9 cellular contexts compared by ENCODE assay signal in the genomic region with DNA sequence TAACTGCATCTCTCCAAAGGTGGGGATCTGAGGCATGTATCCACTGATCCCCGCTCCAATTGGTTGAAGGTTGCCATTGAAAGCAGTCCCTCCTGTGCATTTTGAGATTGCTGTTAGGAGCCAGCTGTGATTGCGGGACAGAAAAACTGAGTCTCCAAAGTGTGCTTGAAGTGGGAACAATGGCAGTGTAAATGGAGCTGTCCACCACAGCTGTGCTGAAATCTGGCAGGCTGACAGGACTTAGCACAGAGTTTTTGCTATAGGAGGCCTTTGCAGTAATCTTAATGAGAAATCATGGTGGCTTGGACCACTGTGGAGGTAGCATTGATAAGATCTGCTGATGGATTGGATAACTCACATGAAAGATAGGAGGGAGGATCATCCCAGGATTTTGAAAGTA. TPM values are rescaled to one million over a fixed set of nuclear protein-coding genes. Genes with fewer than 3 reads are reported as not detected.
DNase-seq lines count a peak whose midpoint lies in the region; ATAC-seq and TF ChIP-seq lines count a peak whose summit lies in the region.
"Had no signal": no experiment of that assay in that cellular context is flagged by ENCODE, and none has a peak within 500 bp of the region (broad histone marks: within the 10 kb centered on the region; RNA-seq: fewer than 3 reads in every experiment).

No MANE protein-coding gene starts in this region.

- H3K4me2 ChIP-seq in OCI-LY7 (ENCODE audit: low read length) = no peak overlapping the region
- no peak overlapping the region for H3K4me2 ChIP-seq in neural progenitor cell

- H3K9me3 Mint-ChIP-seq in activated CD8-positive, alpha-beta memory T cell treated with anti-CD3 and anti-CD28 coated beads, Interleukin-2, amount 10 ng/mL, durations not matched to agents 7 days and 5 days (ENCODE audit: low read depth) = no peaks in the 10 kb centered on the region
- no peaks in the 10 kb centered on the region for H3K9me3 Mint-ChIP-seq in neural progenitor cell
- H3K9me3 Mint-ChIP-seq in HFFc6 = no peaks in the 10 kb centered on the region

- H3K36me3 Mint-ChIP-seq in activated CD8-positive, alpha-beta memory T cell treated with anti-CD3 and anti-CD28 coated beads, Interleukin-2, amount 10 ng/mL, durations not matched to agents 7 days and 5 days = peaks cover 10% of the 10 kb centered on the region
- H3K36me3 Mint-ChIP-seq in neural progenitor cell (peaks cover 2% of the 10 kb centered on the region), HFFc6 (ENCODE audit: low read depth) (0 out of 2 replicates have a peak, but pooled peaks cover 5% of the 10 kb centered on the region)

- no peaks in the 10 kb centered on the region for H3K9me2 ChIP-seq in OCI-LY7 (ENCODE audit: insufficient read depth, low read length)

- H3K27ac Mint-ChIP-seq in activated CD8-positive, alpha-beta memory T cell treated with anti-CD3 and anti-CD28 coated beads, Interleukin-2, amount 10 ng/mL, durations not matched to agents 7 days and 5 days = no peak overlapping the region
- no peak overlapping the region for H3K27ac Mint-ChIP-seq in neural progenitor cell
- H3K27ac Mint-ChIP-seq in HFFc6 = no peak overlapping the region

- peak; percentile 46 for DNase-seq in activated CD8-positive, alpha-beta memory T cell treated with anti-CD3 and anti-CD28 coated beads, Interleukin-2, amount 10 ng/mL, durations not matched to agents 7 days and 5 days
- no peak for DNase-seq in activated CD8-positive, alpha-beta memory T cell treated with anti-CD3 and anti-CD28 coated beads, Interleukin-2, amount 50 U/mL, for 48 hours
- peak; percentile 10 for DNase-seq in OCI-LY7 (ENCODE audit: low spot score)
- peak; percentile 55 for DNase-seq in ecto neural progenitor cell (ENCODE audit: low spot score)
- DNase-seq in neural progenitor cell (ENCODE audit: low spot score) = peak; percentile 65
- no peak for DNase-seq in HFFc6

- H3K9me3 ChIP-seq in OCI-LY7 (ENCODE audit: low read length) = no peaks in the 10 kb centered on the region
- H3K9me3 ChIP-seq in neural progenitor cell (ENCODE audit: low read depth) = no peaks in the 10 kb centered on the region
- H3K9me3 ChIP-seq: MG63 had no signal

- H3K27me3 Mint-ChIP-seq in activated CD8-positive, alpha-beta memory T cell treated with anti-CD3 and anti-CD28 coated beads, Interleukin-2, amount 10 ng/mL, durations not matched to agents 7 days and 5 days = no peaks in the 10 kb centered on the region
- H3K27me3 Mint-ChIP-seq in neural progenitor cell (ENCODE audit: insufficient read depth, low read depth) (peaks cover 4% of the 10 kb centered on the region), HFFc6 (ENCODE audit: insufficient read depth) (no peaks in the 10 kb centered on the region; the same call in 1 of the 2 replicates)

- intact Hi-C loops in OCI-LY7 (cut with micrococcal nuclease; ENCODE audit: unreplicated experiment) = no loop called here

- H3K27me3 ChIP-seq in neural progenitor cell = no peaks in the 10 kb centered on the region
- H3K27me3 ChIP-seq: MG63 had no signal

- H3K4me3 ChIP-seq in OCI-LY7 (ENCODE audit: low read depth, low read length, poor library complexity, severe bottlenecking) = no peak overlapping the region
- H3K4me3 ChIP-seq in neural progenitor cell = no peak overlapping the region
- H3K4me3 ChIP-seq: MG63 had no signal

- ATAC-seq in activated CD8-positive, alpha-beta memory T cell treated with anti-CD3 and anti-CD28 coated beads, Interleukin-2, amount 10 ng/mL, durations not matched to agents 7 days and 5 days = no peak
- ATAC-seq in HG03135 (IDR thresholded peaks at IDR 0.05; ENCODE audit: unreplicated experiment) (no peak), HG02588 (IDR thresholded peaks at IDR 0.05; ENCODE audit: unreplicated experiment) (no peak)

- H2AFZ ChIP-seq in OCI-LY7 (ENCODE audit: low read length) (no peak overlapping the region), neural progenitor cell (replicated peaks) (no peak overlapping the region)

- peaks cover 5% of the 10 kb centered on the region for H3F3A ChIP-seq in neural progenitor cell (ENCODE audit: low read depth)

- peaks cover 6% of the 10 kb centered on the region; the same call in 1 of the 2 replicates for H4K20me1 ChIP-seq in OCI-LY7 (ENCODE audit: insufficient read depth, low read length)
- H4K20me1 ChIP-seq in neural progenitor cell (ENCODE audit: low read depth) = peaks cover 53% of the 10 kb centered on the region

- no peak overlapping the region for H3K27ac ChIP-seq in OCI-LY7 (ENCODE audit: low read depth, low read length, poor library complexity, severe bottlenecking)
- no peak overlapping the region for H3K27ac ChIP-seq in neural progenitor cell

- peaks cover 63% of the 10 kb centered on the region for H3K36me3 ChIP-seq in OCI-LY7 (ENCODE audit: insufficient read depth, low read length)
- peaks cover 14% of the 10 kb centered on the region for H3K36me3 ChIP-seq in neural progenitor cell

- H3K4me1 ChIP-seq in OCI-LY7 (ENCODE audit: insufficient read depth, low read length, poor library complexity, severe bottlenecking) (peaks cover 17% of the 10 kb centered on the region), neural progenitor cell (no peaks in the 10 kb centered on the region)

- H3K79me2 ChIP-seq in OCI-LY7 (ENCODE audit: insufficient read depth, low read depth, low read length) (peaks cover 20% of the 10 kb centered on the region), neural progenitor cell (ENCODE audit: low read depth) (peaks cover 55% of the 10 kb centered on the region)

- H3K4me1 Mint-ChIP-seq in activated CD8-positive, alpha-beta memory T cell treated with anti-CD3 and anti-CD28 coated beads, Interleukin-2, amount 10 ng/mL, durations not matched to agents 7 days and 5 days = peaks cover 21% of the 10 kb centered on the region
- H3K4me1 Mint-ChIP-seq in neural progenitor cell = peaks cover 17% of the 10 kb centered on the region
- H3K4me1 Mint-ChIP-seq in HFFc6 (ENCODE audit: low read depth) = peaks cover 17% of the 10 kb centered on the region

- CTCF ChIA-PET in activated CD8-positive, alpha-beta memory T cell treated with anti-CD3 and anti-CD28 coated beads, Interleukin-2, amount 10 ng/mL, durations not matched to agents 7 days and 5 days (lab: Charles Lee) = interaction anchor here (1.0 to 1.2 kb wide), 2 partner anchors 78 to 87 kb away, joined by 3 to 5 read pairs; no protein-coding TSS in a partner anchor
- CTCF ChIA-PET in OCI-LY7 (lab: Charles Lee; ENCODE audit: unreplicated experiment) = no interaction called here

- no TSS peak for BruUV-seq in OCI-LY7 (replicated peaks; lab: Mats Ljungman, UMichigan)

- H3K9ac ChIP-seq in neural progenitor cell = no peak overlapping the region

- H3K4me3 Mint-ChIP-seq in activated CD8-positive, alpha-beta memory T cell treated with anti-CD3 and anti-CD28 coated beads, Interleukin-2, amount 10 ng/mL, durations not matched to agents 7 days and 5 days = no peak overlapping the region
- H3K4me3 Mint-ChIP-seq in neural progenitor cell (no peak overlapping the region), HFFc6 (no peak overlapping the region)

- TF ChIP-seq CTCF in OCI-LY7 (conservative IDR thresholded peaks at IDR 0.05; ENCODE audit: low read length) = no peak
- no peak for TF ChIP-seq CTCF in neural progenitor cell (IDR thresholded peaks at IDR 0.05)
- no peak for TF ChIP-seq CTCF in HFFc6 (IDR thresholded peaks at IDR 0.05)

- POLR2A ChIA-PET in OCI-LY7 (lab: Charles Lee) = interaction anchor here (1.9 kb wide), 1 partner anchor 139 kb away, joined by 5 read pairs; a partner anchor contains a TSS

RNA-seq across cellular contexts. Expression of a gene that starts 3.3 kb away (rescaled TPM):
- 10 to 100 TPM; 39.0 to 40.6 TPM for total RNA-seq in activated CD8-positive, alpha-beta memory T cell treated with anti-CD3 and anti-CD28 coated beads, Interleukin-2, amount 10 ng/mL, durations not matched to agents 7 days and 5 days
- total RNA-seq in OCI-LY7 (2014; rRNA removed; shearing (Covaris generic)) = 13.5 and 20.4 TPM in 2 replicates
- total RNA-seq in OCI-LY7 (2022) (38.6 and 43.5 TPM in 2 replicates), neural progenitor cell (ENCODE audit: low replicate concordance) (32.2 and 37.0 TPM in 2 replicates)
- total RNA-seq in HFFc6 (2021; fragmentation: NEBNext Ultra II Directional; extraction: Animal tissue kit (Norgen Biotek cat#: 25700)) = 10 to 100 TPM; 38.3 to 43.9 (median 41.5) TPM

RNA-seq across cellular contexts. Expression of a gene that starts 57.8 kb away (rescaled TPM):
- total RNA-seq in activated CD8-positive, alpha-beta memory T cell treated with anti-CD3 and anti-CD28 coated beads, Interleukin-2, amount 10 ng/mL, durations not matched to agents 7 days and 5 days = not detected
- total RNA-seq in OCI-LY7 (2014; rRNA removed; shearing (Covaris generic)) = not detected in 2 replicates
- not detected in 2 replicates for total RNA-seq in OCI-LY7 (2022)
- not detected in 2 replicates for total RNA-seq in neural progenitor cell (ENCODE audit: low replicate concordance)
- total RNA-seq in HFFc6 (2021; fragmentation: NEBNext Ultra II Directional; extraction: Animal tissue kit (Norgen Biotek cat#: 25700)) = not detected

Comparison
In these comparisons a context has a peak if more than half of its experiments do, and no peak if none do; other contexts are left out.
1. DNase-seq: peak in activated CD8-positive, alpha-beta memory T cell treated with anti-CD3 and anti-CD28 coated beads, Interleukin-2, amount 10 ng/mL, durations not matched to agents 7 days and 5 days (single experiment), OCI-LY7 (single experiment), ecto neural progenitor cell (single experiment) and neural progenitor cell (single experiment); none in activated CD8-positive, alpha-beta memory T cell treated with anti-CD3 and anti-CD28 coated beads, Interleukin-2, amount 50 U/mL, for 48 hours (single experiment) and HFFc6 (single experiment).